In the genomic region with DNA sequence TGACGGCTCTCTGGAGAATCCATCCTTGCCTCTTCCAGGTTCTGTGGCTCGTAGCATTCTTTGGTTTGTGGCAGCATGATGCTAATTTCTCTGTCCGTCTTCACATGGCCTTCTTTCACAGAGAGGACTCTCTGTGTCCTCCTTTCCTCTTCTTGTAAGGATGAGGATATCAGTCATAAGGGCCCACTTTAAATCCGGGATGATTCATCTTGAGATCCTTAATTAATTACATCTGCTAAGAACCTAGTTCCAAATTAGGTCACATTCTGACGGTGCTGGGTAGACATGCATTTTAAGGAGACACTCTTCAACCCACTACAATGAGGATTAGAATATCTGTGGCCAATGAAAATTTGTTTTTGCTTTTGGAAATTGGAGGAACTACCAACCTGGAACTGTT, we compare ENCODE assay signal across 27 cellular contexts. TPM values are rescaled to one million over a fixed set of nuclear protein-coding genes. Genes with fewer than 3 reads are reported as not detected.
DNase-seq lines count a peak whose midpoint lies in the region; ATAC-seq and TF ChIP-seq lines count a peak whose summit lies in the region.
"Had no signal": no experiment of that assay in that cellular context is flagged by ENCODE, and none has a peak within 500 bp of the region (broad histone marks: within the 10 kb centered on the region; RNA-seq: fewer than 3 reads in every experiment).

No MANE protein-coding gene starts in this region.

- no peaks in the 10 kb centered on the region for H3K27me3 ChIP-seq in adipocyte (replicated peaks; ENCODE audit: control insufficient read depth, insufficient read depth, low read length)
- H3K27me3 ChIP-seq: transverse colon had no signal

- peaks cover 5% of the 10 kb centered on the region for H3K27me3 Mint-ChIP-seq in chondrocyte (ENCODE audit: low read depth)

- TF ChIP-seq CTCF in chondrocyte (IDR thresholded peaks at IDR 0.05) = no peak

- peaks cover 3% of the 10 kb centered on the region for H3K4me1 Mint-ChIP-seq in chondrocyte (ENCODE audit: low read depth)
- H3K4me1 Mint-ChIP-seq: activated naive CD8-positive, alpha-beta T cell treated with anti-CD3 and anti-CD28 coated beads, Interleukin-2, amount 50 U/mL, for 24 hours; nephron progenitor cell; stimulated activated naive CD8-positive, alpha-beta T cell treated with anti-CD3 and anti-CD28 coated beads, Interleukin-15, amount 100 ng/mL, for 72 hours; T-cell had no signal

- H3K36me3 Mint-ChIP-seq in chondrocyte (ENCODE audit: low read depth) = no peaks in the 10 kb centered on the region
- H3K36me3 Mint-ChIP-seq: T-cell had no signal

- DNase-seq in AG08395 (ENCODE audit: low spot score) (peak; percentile 72), GM04503 (ENCODE audit: low read depth) (peak; percentile 69), adipocyte (ENCODE audit: low read depth) (peak; percentile 87), fibroblast of the conjunctiva (ENCODE audit: low read depth) (peak; percentile 68), chondrocyte (ENCODE audit: low spot score) (no peak), A172 (ENCODE audit: low spot score) (no peak)
- DNase-seq: activated CD4-positive, alpha-beta T cell treated with anti-CD3 and anti-CD28 coated beads for 48 hours; activated naive CD8-positive, alpha-beta T cell treated with anti-CD3 and anti-CD28 coated beads, Interleukin-2, amount 50 U/mL, for 24 hours; caudate nucleus; DMS79 treated with DMSO at 0.1 percent for 48 hours; erythroblast; heart left ventricle; left lung; NCI-H1105 treated with DMSO at 0.1 percent for 48 hours; NCI-H2107; NCI-H526; nephron progenitor cell; posterior cingulate gyrus; SHP77 treated with DMSO at 0.1 percent for 48 hours; stimulated activated naive CD8-positive, alpha-beta T cell treated with anti-CD3 and anti-CD28 coated beads, Interleukin-15, amount 100 ng/mL, for 72 hours; T-cell; transverse colon had no signal

- H3K9me3 Mint-ChIP-seq in chondrocyte (ENCODE audit: low read depth) = no peaks in the 10 kb centered on the region
- H3K9me3 Mint-ChIP-seq: activated naive CD8-positive, alpha-beta T cell treated with anti-CD3 and anti-CD28 coated beads, Interleukin-2, amount 50 U/mL, for 24 hours; activated T-helper 2 cell treated with anti-CD3 and anti-CD28 coated beads, Interferon-gamma antibody, Interleukin-2, Interleukin-4, amounts not matched to agents 10 μg/mL and 5 μg/mL and 100 μg/mL, durations not matched to agents 14 hours and 24 hours and 36 hours; stimulated activated naive CD8-positive, alpha-beta T cell treated with anti-CD3 and anti-CD28 coated beads, Interleukin-15, amount 100 ng/mL, for 72 hours; T-cell had no signal

- no peak overlapping the region for H3K27ac Mint-ChIP-seq in chondrocyte (ENCODE audit: unreplicated experiment)
- H3K27ac Mint-ChIP-seq: activated naive CD8-positive, alpha-beta T cell treated with anti-CD3 and anti-CD28 coated beads, Interleukin-2, amount 50 U/mL, for 24 hours; activated T-helper 2 cell treated with anti-CD3 and anti-CD28 coated beads, Interferon-gamma antibody, Interleukin-2, Interleukin-4, amounts not matched to agents 10 μg/mL and 5 μg/mL and 100 μg/mL, durations not matched to agents 14 hours and 24 hours and 36 hours; nephron progenitor cell; stimulated activated naive CD8-positive, alpha-beta T cell treated with anti-CD3 and anti-CD28 coated beads, Interleukin-15, amount 100 ng/mL, for 72 hours; T-cell had no signal

- ATAC-seq in HG03520 (IDR thresholded peaks at IDR 0.05; ENCODE audit: unreplicated experiment) (no peak), HG02571 (IDR thresholded peaks at IDR 0.05; ENCODE audit: unreplicated experiment) (no peak)
- ATAC-seq: activated naive CD8-positive, alpha-beta T cell treated with anti-CD3 and anti-CD28 coated beads, Interleukin-2, amount 50 U/mL, for 24 hours; HepG2; left lung; stimulated activated naive CD8-positive, alpha-beta T cell treated with anti-CD3 and anti-CD28 coated beads, Interleukin-15, amount 100 ng/mL, for 72 hours; T-cell had no signal

- no peak overlapping the region for H3K4me3 Mint-ChIP-seq in chondrocyte (ENCODE audit: unreplicated experiment)
- H3K4me3 Mint-ChIP-seq: activated naive CD8-positive, alpha-beta T cell treated with anti-CD3 and anti-CD28 coated beads, Interleukin-2, amount 50 U/mL, for 24 hours; nephron progenitor cell; stimulated activated naive CD8-positive, alpha-beta T cell treated with anti-CD3 and anti-CD28 coated beads, Interleukin-15, amount 100 ng/mL, for 72 hours; T-cell had no signal

- H3K9me3 ChIP-seq in adipocyte (ENCODE audit: control insufficient read depth, low read length) = no peaks in the 10 kb centered on the region
- H3K9me3 ChIP-seq: heart left ventricle, left lung, transverse colon had no signal

- no peaks in the 10 kb centered on the region for H3K36me3 ChIP-seq in adipocyte (ENCODE audit: control insufficient read depth, insufficient read depth, low read length, severe bottlenecking)
- H3K36me3 ChIP-seq: heart left ventricle, left lung, transverse colon had no signal

- no peak overlapping the region for H3K4me3 ChIP-seq in adipocyte (ENCODE audit: low read length)
- H3K4me3 ChIP-seq: heart left ventricle, left lung, transverse colon had no signal

- H3K9ac ChIP-seq in adipocyte (ENCODE audit: low read length) = no peak overlapping the region

- peaks cover 9% of the 10 kb centered on the region for H3K4me1 ChIP-seq in adipocyte (ENCODE audit: control insufficient read depth, insufficient read depth, low read length)
- H3K4me1 ChIP-seq: heart left ventricle, left lung had no signal

RNA-seq across cellular contexts. Expression of a gene that starts 15.7 kb away (rescaled TPM):
- 93.0 to 140 TPM (median 99.3 TPM) in 3 replicates for total RNA-seq in chondrocyte
- 6.0 and 6.6 TPM in 2 replicates for total RNA-seq in A172 (2014; rRNA removed; shearing (Covaris generic))
- total RNA-seq: activated T-helper 2 cell treated with anti-CD3 and anti-CD28 coated beads, Interferon-gamma antibody, Interleukin-2, Interleukin-4, amounts not matched to agents 10 μg/mL and 5 μg/mL and 100 μg/mL, durations not matched to agents 14 hours and 24 hours and 36 hours; OCI-LY7 had no signal

RNA-seq across cellular contexts. Expression of a gene that starts 23.9 kb away (rescaled TPM):
- 14.8 to 27.5 TPM (median 16.5 TPM) in 3 replicates for total RNA-seq in chondrocyte
- total RNA-seq in A172 (2014; rRNA removed; shearing (Covaris generic)) = 15.4 and 15.8 TPM in 2 replicates

Comparison
In these comparisons a context has a peak if more than half of its experiments do, and no peak if none do; other contexts are left out.
1. DNase-seq: peak in AG08395 (single experiment), GM04503 (single experiment), adipocyte (single experiment) and fibroblast of the conjunctiva (single experiment); none in chondrocyte (single experiment) and A172 (single experiment).
2. RNA of a gene that starts 15.7 kb away (total RNA-seq): 93.0 to 140 TPM in chondrocyte; 6.0 to 6.6 TPM in A172; every median in the first group is over 10 times any median in the second.